In the genomic region with DNA sequence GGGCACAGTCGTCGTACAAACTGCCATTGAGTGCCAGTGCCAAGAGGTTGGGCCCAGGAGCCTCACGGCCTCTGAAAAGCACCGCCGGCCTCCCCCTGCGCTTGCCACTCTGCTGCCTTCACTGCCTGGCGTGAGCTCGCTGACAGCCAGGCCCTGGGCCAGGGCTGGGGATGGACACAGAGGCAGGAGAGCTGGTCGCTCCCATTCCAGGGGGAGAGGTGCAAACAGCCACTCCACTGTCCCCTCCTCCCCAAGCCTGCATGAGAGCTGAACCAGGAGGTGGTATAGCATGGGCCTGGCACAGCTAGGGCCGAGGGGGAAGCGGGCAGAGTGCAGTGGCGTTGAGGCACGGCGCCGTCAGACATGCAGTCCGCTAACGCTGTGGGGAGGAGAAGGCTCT, we compare ENCODE assay signal across 17 cellular contexts. TPM values are rescaled to one million over a fixed set of nuclear protein-coding genes. Genes with fewer than 3 reads are reported as not detected.
DNase-seq lines count a peak whose midpoint lies in the region; ATAC-seq and TF ChIP-seq lines count a peak whose summit lies in the region.
"Had no signal": no experiment of that assay in that cellular context is flagged by ENCODE, and none has a peak within 500 bp of the region (broad histone marks: within the 10 kb centered on the region; RNA-seq: fewer than 3 reads in every experiment).

No MANE protein-coding gene starts in this region.

- no peak for DNase-seq in activated CD8-positive, alpha-beta T cell treated with anti-CD3 and anti-CD28 coated beads, Interleukin-2, amount 10 ng/mL, durations not matched to agents 7 days and 5 days
- no peak for DNase-seq in activated CD8-positive, alpha-beta T cell treated with anti-CD3 and anti-CD28 coated beads for 36 hours
- no peak for DNase-seq in CD8-positive, alpha-beta memory T cell
- no peak for DNase-seq in endothelial cell (ENCODE audit: low spot score)
- DNase-seq in lower leg skin (ENCODE audit: low spot score in 2 of 2) = no peak
- no peak for DNase-seq in Kasumi-1 (lab: John Stamatoyannopoulos, UW)
- no peak for DNase-seq in NCI-H1694 (lab: John Stamatoyannopoulos, UW)
- DNase-seq: GM23248, H9, MV-4-11, NCI-H1105, NCI-H1436 treated with DMSO at 0.1 percent for 48 hours, NCI-H2107, NCI-H446 treated with DMSO at 0.1 percent for 48 hours, NCI-H526 treated with DMSO at 0.1 percent for 48 hours, RPMI8226 had no signal

- H3K4me1 Mint-ChIP-seq in activated CD8-positive, alpha-beta T cell treated with anti-CD3 and anti-CD28 coated beads, Interleukin-2, amount 10 ng/mL, durations not matched to agents 7 days and 5 days (ENCODE audit: low read depth) = peaks cover 3% of the 10 kb centered on the region
- no peaks in the 10 kb centered on the region for H3K4me1 Mint-ChIP-seq in activated CD8-positive, alpha-beta T cell treated with anti-CD3 and anti-CD28 coated beads for 36 hours (ENCODE audit: low read depth)
- peaks cover 0 to 3% (median 0%) of the 10 kb centered on the region in 3 donors for H3K4me1 Mint-ChIP-seq in CD8-positive, alpha-beta memory T cell
- H3K4me1 Mint-ChIP-seq in endothelial cell (ENCODE audit: unreplicated experiment) = no peaks in the 10 kb centered on the region

- no peaks in the 10 kb centered on the region for H3K27me3 ChIP-seq in CD8-positive, alpha-beta memory T cell (ENCODE audit: insufficient read depth, low read length, poor library complexity, severe bottlenecking)
- no peaks in the 10 kb centered on the region for H3K27me3 ChIP-seq in skeletal muscle tissue (ENCODE audit: control insufficient read depth in 3 of 3, insufficient read depth in 3 of 3, low read length in 3 of 3)

- POLR2A ChIA-PET in activated CD8-positive, alpha-beta T cell treated with anti-CD3 and anti-CD28 coated beads, Interleukin-2, amount 10 ng/mL, durations not matched to agents 7 days and 5 days (lab: Charles Lee) = no interaction called here
- POLR2A ChIA-PET in activated CD8-positive, alpha-beta T cell treated with anti-CD3 and anti-CD28 coated beads for 36 hours (lab: Charles Lee) = no interaction called here
- POLR2A ChIA-PET in CD8-positive, alpha-beta memory T cell (lab: Charles Lee) = no interaction called here

- H3K4me3 ChIP-seq in CD8-positive, alpha-beta memory T cell (ENCODE audit: low read length) = no peak overlapping the region
- H3K4me3 ChIP-seq in skeletal muscle tissue (ENCODE audit: low read length in 3 of 3) (peak overlapping the region in 1 of 3 donors; percentile 45), lower leg skin (ENCODE audit: low read depth, poor library complexity, severe bottlenecking) (no peak overlapping the region)
- H3K4me3 ChIP-seq: GM23248 had no signal

- H3K4me1 ChIP-seq in CD8-positive, alpha-beta memory T cell (ENCODE audit: insufficient read depth, low read length) = peaks cover 6% of the 10 kb centered on the region
- peaks cover 85 to 91% (median 89%) of the 10 kb centered on the region in 3 donors for H3K4me1 ChIP-seq in skeletal muscle tissue (ENCODE audit: control insufficient read depth in 3 of 3, insufficient read depth in 3 of 3, low read length in 3 of 3)

- TF ChIP-seq POLR2A in lower leg skin (IDR thresholded peaks at IDR 0.05) = no peak

- H3K4me3 Mint-ChIP-seq in activated CD8-positive, alpha-beta T cell treated with anti-CD3 and anti-CD28 coated beads, Interleukin-2, amount 10 ng/mL, durations not matched to agents 7 days and 5 days = no peak overlapping the region
- H3K4me3 Mint-ChIP-seq in activated CD8-positive, alpha-beta T cell treated with anti-CD3 and anti-CD28 coated beads for 36 hours = no peak overlapping the region
- peak overlapping the region in 1 of 7 donors; percentile 45 for H3K4me3 Mint-ChIP-seq in CD8-positive, alpha-beta memory T cell
- peak overlapping the region; percentile 23 for H3K4me3 Mint-ChIP-seq in endothelial cell (ENCODE audit: unreplicated experiment)
- H3K4me3 Mint-ChIP-seq: H9 had no signal

- no peaks in the 10 kb centered on the region for H3K36me3 Mint-ChIP-seq in activated CD8-positive, alpha-beta T cell treated with anti-CD3 and anti-CD28 coated beads, Interleukin-2, amount 10 ng/mL, durations not matched to agents 7 days and 5 days (ENCODE audit: low read depth)
- no peaks in the 10 kb centered on the region for H3K36me3 Mint-ChIP-seq in activated CD8-positive, alpha-beta T cell treated with anti-CD3 and anti-CD28 coated beads for 36 hours (ENCODE audit: low read depth)
- H3K36me3 Mint-ChIP-seq in CD8-positive, alpha-beta memory T cell = no peaks in the 10 kb centered on the region
- no peaks in the 10 kb centered on the region for H3K36me3 Mint-ChIP-seq in endothelial cell (ENCODE audit: low read depth, unreplicated experiment)

- H3K9me3 Mint-ChIP-seq in activated CD8-positive, alpha-beta T cell treated with anti-CD3 and anti-CD28 coated beads, Interleukin-2, amount 10 ng/mL, durations not matched to agents 7 days and 5 days (ENCODE audit: insufficient read depth) = no peaks in the 10 kb centered on the region
- H3K9me3 Mint-ChIP-seq in activated CD8-positive, alpha-beta T cell treated with anti-CD3 and anti-CD28 coated beads for 36 hours = no peaks in the 10 kb centered on the region
- no peaks in the 10 kb centered on the region for H3K9me3 Mint-ChIP-seq in CD8-positive, alpha-beta memory T cell
- H3K9me3 Mint-ChIP-seq in endothelial cell (ENCODE audit: unreplicated experiment) = no peaks in the 10 kb centered on the region

- intact Hi-C loops in activated CD8-positive, alpha-beta T cell treated with anti-CD3 and anti-CD28 coated beads for 36 hours (cut with micrococcal nuclease) = no loop called here
- intact Hi-C loops in lower leg skin (cut with DNase I; ENCODE audit: low total_unique reads) = no loop called here

- H3K9ac ChIP-seq in skeletal muscle tissue (ENCODE audit: low read depth in 1 of 3, low read length in 3 of 3) = peak overlapping the region in 2 of 3 donors; percentile 70 to 98
- H3K9ac ChIP-seq: GM23248 had no signal

- TF ChIP-seq CTCF in activated CD8-positive, alpha-beta T cell treated with anti-CD3 and anti-CD28 coated beads for 36 hours (IDR thresholded peaks at IDR 0.05) = no peak
- TF ChIP-seq CTCF in endothelial cell (IDR thresholded peaks at IDR 0.05; ENCODE audit: unreplicated experiment) = no peak
- TF ChIP-seq CTCF in lower leg skin (IDR thresholded peaks at IDR 0.05) = no peak

- peak overlapping the region; percentile 26 for H3K27ac Mint-ChIP-seq in activated CD8-positive, alpha-beta T cell treated with anti-CD3 and anti-CD28 coated beads, Interleukin-2, amount 10 ng/mL, durations not matched to agents 7 days and 5 days
- no peak overlapping the region for H3K27ac Mint-ChIP-seq in activated CD8-positive, alpha-beta T cell treated with anti-CD3 and anti-CD28 coated beads for 36 hours
- no peak overlapping the region for H3K27ac Mint-ChIP-seq in CD8-positive, alpha-beta memory T cell
- no peak overlapping the region for H3K27ac Mint-ChIP-seq in endothelial cell (ENCODE audit: unreplicated experiment)
- H3K27ac Mint-ChIP-seq: H9 had no signal

- H3K36me3 ChIP-seq in CD8-positive, alpha-beta memory T cell (ENCODE audit: insufficient read depth, low read length) = no peaks in the 10 kb centered on the region
- peaks cover 0 to 7% (median 0%) of the 10 kb centered on the region in 3 donors for H3K36me3 ChIP-seq in skeletal muscle tissue (ENCODE audit: control insufficient read depth in 3 of 3, insufficient read depth in 3 of 3, low read length in 3 of 3)

- no peaks in the 10 kb centered on the region for H3K27me3 Mint-ChIP-seq in activated CD8-positive, alpha-beta T cell treated with anti-CD3 and anti-CD28 coated beads, Interleukin-2, amount 10 ng/mL, durations not matched to agents 7 days and 5 days (ENCODE audit: low read depth)
- H3K27me3 Mint-ChIP-seq in activated CD8-positive, alpha-beta T cell treated with anti-CD3 and anti-CD28 coated beads for 36 hours = no peaks in the 10 kb centered on the region
- H3K27me3 Mint-ChIP-seq in CD8-positive, alpha-beta memory T cell = no peaks in the 10 kb centered on the region
- peaks cover 18% of the 10 kb centered on the region for H3K27me3 Mint-ChIP-seq in endothelial cell (ENCODE audit: unreplicated experiment)

- no peak for ATAC-seq in activated CD8-positive, alpha-beta T cell treated with anti-CD3 and anti-CD28 coated beads, Interleukin-2, amount 10 ng/mL, durations not matched to agents 7 days and 5 days
- ATAC-seq in activated CD8-positive, alpha-beta T cell treated with anti-CD3 and anti-CD28 coated beads for 36 hours = no peak

- no peaks in the 10 kb centered on the region for H3K9me3 ChIP-seq in CD8-positive, alpha-beta memory T cell (ENCODE audit: low read length)
- no peaks in the 10 kb centered on the region for H3K9me3 ChIP-seq in skeletal muscle tissue (ENCODE audit: control insufficient read depth in 3 of 3, low read length in 3 of 3)

- peak overlapping the region; percentile 38 for H3K27ac ChIP-seq in CD8-positive, alpha-beta memory T cell (ENCODE audit: low read depth, low read length)
- H3K27ac ChIP-seq in skeletal muscle tissue (ENCODE audit: low read depth, low read length) = no peak overlapping the region
- H3K27ac ChIP-seq: GM23248 had no signal

- CTCF ChIA-PET in activated CD8-positive, alpha-beta T cell treated with anti-CD3 and anti-CD28 coated beads, Interleukin-2, amount 10 ng/mL, durations not matched to agents 7 days and 5 days (lab: Charles Lee) = no interaction called here
- CTCF ChIA-PET in activated CD8-positive, alpha-beta T cell treated with anti-CD3 and anti-CD28 coated beads for 36 hours (lab: Charles Lee) = no interaction called here
- CTCF ChIA-PET in CD8-positive, alpha-beta memory T cell (lab: Charles Lee) = no interaction called here

- 86% methylated on average over 15 to 17 of the region's 17 CpGs for WGBS in lower leg skin, 2 donors

RNA-seq across cellular contexts. Expression of gene ADSS1, which starts 4.6 kb away (rescaled TPM):
- 1 to 10 TPM; 1.8 TPM for total RNA-seq in activated CD8-positive, alpha-beta T cell treated with anti-CD3 and anti-CD28 coated beads, Interleukin-2, amount 10 ng/mL, durations not matched to agents 7 days and 5 days
- total RNA-seq in activated CD8-positive, alpha-beta T cell treated with anti-CD3 and anti-CD28 coated beads for 36 hours = 1 to 10 TPM; 2.7 to 3.0 TPM
- 1 to 10 TPM; 1.4 to 1.5 TPM for total RNA-seq in CD8-positive, alpha-beta memory T cell
- polyA plus RNA-seq in CD8-positive, alpha-beta memory T cell = 1.6 TPM
- 6.1 TPM for total RNA-seq in endothelial cell (ENCODE audit: unreplicated experiment)
- 89.8 TPM for total RNA-seq in skeletal muscle tissue
- total RNA-seq in lower leg skin = 1 to 10 TPM; 5.5 to 8.7 (median 7.2) TPM

RNA-seq across cellular contexts. Expression of gene SIVA1, which starts 24.3 kb away (rescaled TPM):
- total RNA-seq in activated CD8-positive, alpha-beta T cell treated with anti-CD3 and anti-CD28 coated beads, Interleukin-2, amount 10 ng/mL, durations not matched to agents 7 days and 5 days = 100 to 1,000 TPM; 175 to 186 TPM
- 100 to 1,000 TPM; 115 to 125 TPM for total RNA-seq in activated CD8-positive, alpha-beta T cell treated with anti-CD3 and anti-CD28 coated beads for 36 hours
- 100 to 1,000 TPM; 150 to 175 TPM for total RNA-seq in CD8-positive, alpha-beta memory T cell
- polyA plus RNA-seq in CD8-positive, alpha-beta memory T cell = 227 TPM
- total RNA-seq in endothelial cell (ENCODE audit: unreplicated experiment) (84.3 TPM), skeletal muscle tissue (51.7 TPM), lower leg skin (100 to 1,000 TPM; 162 to 174 (median 168) TPM)

RNA-seq across cellular contexts. Expression of gene INF2, which starts 39.2 kb away (rescaled TPM):
- total RNA-seq in activated CD8-positive, alpha-beta T cell treated with anti-CD3 and anti-CD28 coated beads, Interleukin-2, amount 10 ng/mL, durations not matched to agents 7 days and 5 days = 100 to 1,000 TPM; 155 to 159 TPM
- total RNA-seq in activated CD8-positive, alpha-beta T cell treated with anti-CD3 and anti-CD28 coated beads for 36 hours = 10 to 100 TPM; 61.5 to 65.0 TPM
- 10 to 100 TPM; 55.9 to 56.3 TPM for total RNA-seq in CD8-positive, alpha-beta memory T cell
- 4.6 TPM for polyA plus RNA-seq in CD8-positive, alpha-beta memory T cell
- total RNA-seq in endothelial cell (ENCODE audit: unreplicated experiment) = 97.2 TPM
- total RNA-seq in skeletal muscle tissue = 14.6 TPM
- 100 to 1,000 TPM in 1 of 4 donors, 10 to 100 TPM in 3; 63.8 to 121 (median 83.9) TPM for total RNA-seq in lower leg skin
